Comparison of ENCODE assay signal across 17 cellular contexts in genomic region chr2:46831869-46832265, GRCh38.
A peak's percentile ranks its signal among the peaks of the same experiment; 100 is the strongest.
DNase-seq lines count a peak whose midpoint lies in the region; ATAC-seq and TF ChIP-seq lines count a peak whose summit lies in the region.
"Had no signal": no experiment of that assay in that cellular context is flagged by ENCODE, and none has a peak within 500 bp of the region (broad histone marks: within the 10 kb centered on the region; RNA-seq: fewer than 3 reads in every experiment).

No MANE protein-coding gene starts in this region.

- POLR2A ChIA-PET in activated CD8-positive, alpha-beta T cell treated with anti-CD3 and anti-CD28 coated beads for 36 hours (lab: Charles Lee): no interaction called here

- H3K9me3 Mint-ChIP-seq in HFFc6: peaks cover 15% of the 10 kb centered on the region
- H3K9me3 Mint-ChIP-seq in activated CD8-positive, alpha-beta T cell treated with anti-CD3 and anti-CD28 coated beads for 36 hours: peaks cover 3% of the 10 kb centered on the region
- H3K9me3 Mint-ChIP-seq: H9 had no signal

- peaks cover 88% of the 10 kb centered on the region for H3K4me1 Mint-ChIP-seq in HFFc6 (ENCODE audit: low read depth)
- no peaks in the 10 kb centered on the region for H3K4me1 Mint-ChIP-seq in activated CD8-positive, alpha-beta T cell treated with anti-CD3 and anti-CD28 coated beads for 36 hours (ENCODE audit: low read depth)
- H3K4me1 Mint-ChIP-seq: CD4-positive, CD25-positive, alpha-beta regulatory T cell; IgD-negative memory B cell had no signal

- H4K20me1 ChIP-seq in fibroblast of lung (ENCODE audit: control insufficient read depth, extremely low read depth, insufficient read depth, low read length) (no peaks in the 10 kb centered on the region), smooth muscle cell (ENCODE audit: low read depth) (no peaks in the 10 kb centered on the region)

- no peaks in the 10 kb centered on the region for H3F3A ChIP-seq in smooth muscle cell (ENCODE audit: low read depth)

- H3K27ac Mint-ChIP-seq in HFFc6: peak overlapping the region; percentile 84
- H3K27ac Mint-ChIP-seq in activated CD8-positive, alpha-beta T cell treated with anti-CD3 and anti-CD28 coated beads for 36 hours: no peak overlapping the region
- H3K27ac Mint-ChIP-seq: CD4-positive, CD25-positive, alpha-beta regulatory T cell; H9; IgD-negative memory B cell had no signal

- ATAC-seq in activated CD8-positive, alpha-beta T cell treated with anti-CD3 and anti-CD28 coated beads for 36 hours: no peak

- peaks cover 19% of the 10 kb centered on the region for H3K36me3 Mint-ChIP-seq in HFFc6 (ENCODE audit: low read depth)
- H3K36me3 Mint-ChIP-seq in activated CD8-positive, alpha-beta T cell treated with anti-CD3 and anti-CD28 coated beads for 36 hours (ENCODE audit: low read depth): no peaks in the 10 kb centered on the region
- H3K36me3 Mint-ChIP-seq: CD4-positive, CD25-positive, alpha-beta regulatory T cell; IgD-negative memory B cell had no signal

- peaks cover 33% of the 10 kb centered on the region for H3K36me3 ChIP-seq in ACC112 (ENCODE audit: insufficient read depth, low read length)
- no peaks in the 10 kb centered on the region for H3K36me3 ChIP-seq in fibroblast of lung (ENCODE audit: control insufficient read depth, insufficient read depth, low read length)
- H3K36me3 ChIP-seq in smooth muscle cell (ENCODE audit: low read depth): no peaks in the 10 kb centered on the region
- H3K36me3 ChIP-seq: Peyer's patch had no signal

- DNase-seq in HFFc6 (no peak), fibroblast of lung (ENCODE audit: low read depth in 2 of 2) (no peak), smooth muscle cell (lab: John Stamatoyannopoulos, UW; ENCODE audit: unreplicated experiment) (no peak), hippocampal formation (lab: John Stamatoyannopoulos, UW) (no peak), NCI-H2107 treated with DMSO at 0.1 percent for 48 hours (lab: John Stamatoyannopoulos, UW; ENCODE audit: unreplicated experiment) (no peak)
- DNase-seq in activated CD8-positive, alpha-beta T cell treated with anti-CD3 and anti-CD28 coated beads for 36 hours: no peak
- DNase-seq: CD4-positive, CD25-positive, alpha-beta regulatory T cell; H9; Karpas-422; MV-4-11; NCI-H1105 treated with DMSO at 0.1 percent for 48 hours; NCI-H2081; NCI-H446; NCI-H526 had no signal

- CTCF ChIA-PET in activated CD8-positive, alpha-beta T cell treated with anti-CD3 and anti-CD28 coated beads for 36 hours (lab: Charles Lee): no interaction called here

- intact Hi-C loops in activated CD8-positive, alpha-beta T cell treated with anti-CD3 and anti-CD28 coated beads for 36 hours (cut with micrococcal nuclease): no loop called here

- peaks cover 4% of the 10 kb centered on the region; the same call in 1 of the 2 replicates for H3K27me3 Mint-ChIP-seq in HFFc6 (ENCODE audit: insufficient read depth)
- peaks cover 4% of the 10 kb centered on the region for H3K27me3 Mint-ChIP-seq in activated CD8-positive, alpha-beta T cell treated with anti-CD3 and anti-CD28 coated beads for 36 hours

- 89% methylated on average over 4 of the region's 4 CpGs for WGBS in smooth muscle cell (ENCODE audit: low lambda C conversion rate)

- TF ChIP-seq CTCF in HFFc6 (IDR thresholded peaks at IDR 0.05) (no peak), fibroblast of lung (conservative IDR thresholded peaks at IDR 0.05 in 1 of 2, IDR thresholded peaks at IDR 0.05 in 1 of 2; ENCODE audit: low read depth in 1 of 2, low read length in 2 of 2) (no peak), smooth muscle cell (IDR thresholded peaks at IDR 0.05; ENCODE audit: borderline replicate concordance, insufficient read depth, poor library complexity, severe bottlenecking) (no peak)
- no peak for TF ChIP-seq CTCF in activated CD8-positive, alpha-beta T cell treated with anti-CD3 and anti-CD28 coated beads for 36 hours (IDR thresholded peaks at IDR 0.05)

- H3K9me3 ChIP-seq in fibroblast of lung (ENCODE audit: control insufficient read depth, insufficient read depth, low read depth, low read length): no peaks in the 10 kb centered on the region
- no peaks in the 10 kb centered on the region for H3K9me3 ChIP-seq in smooth muscle cell (replicated peaks; ENCODE audit: low read depth)

- H3K9ac ChIP-seq in fibroblast of lung (ENCODE audit: insufficient read depth, low read length): no peak overlapping the region
- no peak overlapping the region for H3K9ac ChIP-seq in smooth muscle cell (ENCODE audit: low read depth)

- H3K79me2 ChIP-seq in ACC112 (ENCODE audit: control insufficient read depth, insufficient read depth, low read length, unreplicated experiment): peaks cover 33% of the 10 kb centered on the region
- H3K79me2 ChIP-seq in fibroblast of lung (ENCODE audit: control insufficient read depth, insufficient read depth, low read length): peaks cover 17% of the 10 kb centered on the region
- H3K79me2 ChIP-seq in smooth muscle cell (ENCODE audit: low read depth): no peaks in the 10 kb centered on the region

- H3K4me1 ChIP-seq in ACC112 (ENCODE audit: control insufficient read depth, insufficient read depth, low read length, unreplicated experiment) (peaks cover 66% of the 10 kb centered on the region), fibroblast of lung (ENCODE audit: control insufficient read depth, extremely low read depth, insufficient read depth, low read length) (peaks cover 33% of the 10 kb centered on the region), smooth muscle cell (ENCODE audit: low read depth) (no peaks in the 10 kb centered on the region)
- H3K4me1 ChIP-seq: Peyer's patch had no signal

- H3K4me3 Mint-ChIP-seq in HFFc6: no peak overlapping the region
- H3K4me3 Mint-ChIP-seq in activated CD8-positive, alpha-beta T cell treated with anti-CD3 and anti-CD28 coated beads for 36 hours: no peak overlapping the region
- H3K4me3 Mint-ChIP-seq: CD4-positive, CD25-positive, alpha-beta regulatory T cell; H9; IgD-negative memory B cell had no signal

- H3K27me3 ChIP-seq in ACC112 (ENCODE audit: insufficient read depth, low read length): no peaks in the 10 kb centered on the region
- no peaks in the 10 kb centered on the region for H3K27me3 ChIP-seq in fibroblast of lung (ENCODE audit: control insufficient read depth, insufficient read depth, low read length)
- no peaks in the 10 kb centered on the region for H3K27me3 ChIP-seq in smooth muscle cell (ENCODE audit: low read depth)
- H3K27me3 ChIP-seq: Peyer's patch had no signal

- H3K27ac ChIP-seq in ACC112 (ENCODE audit: low read depth, low read length) (peak overlapping the region; percentile 98), fibroblast of lung (ENCODE audit: insufficient read depth, low read length) (peak overlapping the region; percentile 53), smooth muscle cell (ENCODE audit: low read depth) (peak overlapping the region; percentile 26)
- H3K27ac ChIP-seq: Peyer's patch had no signal

- H3K4me3 ChIP-seq in ACC112 (ENCODE audit: low read depth, low read length) (no peak overlapping the region), fibroblast of lung (replicated peaks in 1 of 4; ENCODE audit: control extremely low read depth in 1 of 4, insufficient read depth in 1 of 4, low read depth in 3 of 4, low read length in 4 of 4) (no peak overlapping the region), smooth muscle cell (no peak overlapping the region)
- H3K4me3 ChIP-seq: Peyer's patch had no signal

- no peak overlapping the region for H3K4me2 ChIP-seq in fibroblast of lung (ENCODE audit: extremely low read depth, insufficient read depth, low read length)
- no peak overlapping the region for H3K4me2 ChIP-seq in smooth muscle cell

- no peak overlapping the region for H2AFZ ChIP-seq in ACC112 (ENCODE audit: low read length, unreplicated experiment)
- H2AFZ ChIP-seq in fibroblast of lung (ENCODE audit: low read length): no peak overlapping the region
- no peak overlapping the region for H2AFZ ChIP-seq in smooth muscle cell (ENCODE audit: low read depth)

Comparison
In these comparisons a context has a peak if more than half of its experiments do, and no peak if none do; other contexts are left out.
1. H3K27ac ChIP-seq: peak in every context shown above with its lines; median percentile 98 in ACC112; 53 in fibroblast of lung; 26 in smooth muscle cell.